1 cellular context compared by ENCODE assay signal in the genomic region with DNA sequence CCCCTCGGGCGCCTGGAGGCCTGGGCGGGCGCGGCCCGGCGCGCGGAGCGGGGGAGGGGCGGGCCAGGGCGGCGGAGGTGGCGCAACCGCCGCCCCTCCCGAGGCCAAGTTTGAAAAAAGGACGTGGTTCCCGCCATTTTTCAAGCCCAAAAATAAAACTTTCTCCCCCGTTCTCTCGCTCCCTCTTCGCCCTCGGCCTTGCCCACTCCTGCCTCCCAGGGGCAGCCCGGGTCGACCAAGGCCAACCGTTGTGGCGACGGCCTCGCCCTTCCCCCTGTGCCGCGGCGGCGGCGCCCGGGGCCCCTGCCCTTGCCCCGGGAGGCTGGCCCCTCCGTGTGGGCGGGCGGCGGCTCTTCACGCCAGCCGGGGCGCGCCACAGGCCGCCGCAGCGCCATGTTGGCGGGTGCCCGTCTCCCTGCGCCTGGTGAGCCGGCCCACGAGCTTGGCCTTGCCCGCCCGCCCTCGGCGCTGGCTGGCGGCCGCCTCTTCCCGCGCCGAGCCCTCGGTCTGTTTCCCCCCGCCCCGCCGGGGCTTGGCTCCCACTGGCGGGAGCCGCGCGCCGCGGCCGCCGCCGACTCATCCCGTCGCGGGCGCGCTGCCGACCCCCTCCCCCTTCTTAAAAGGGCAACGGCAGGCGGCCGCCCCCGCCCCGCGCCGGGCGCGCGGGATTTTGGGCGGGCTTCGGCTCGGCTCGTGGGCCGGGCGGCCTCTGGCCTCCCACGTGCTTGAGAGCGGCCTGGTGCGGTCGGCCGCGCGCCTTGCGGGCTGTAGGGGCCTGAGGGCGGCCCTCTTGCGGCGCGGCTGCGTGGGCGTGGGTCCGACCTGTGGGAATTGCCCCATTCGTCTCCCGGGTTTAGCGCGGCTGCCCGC.
TF ChIP-seq lines count a peak whose summit lies in the region.

No MANE protein-coding gene starts in this region.

TF ChIP-seq in HepG2, 621 proteins besides CTCF, POLR2A, EP300 and RAD21 (continued from another document and continues in another):
- TF ChIP-seq, protein P1, sequence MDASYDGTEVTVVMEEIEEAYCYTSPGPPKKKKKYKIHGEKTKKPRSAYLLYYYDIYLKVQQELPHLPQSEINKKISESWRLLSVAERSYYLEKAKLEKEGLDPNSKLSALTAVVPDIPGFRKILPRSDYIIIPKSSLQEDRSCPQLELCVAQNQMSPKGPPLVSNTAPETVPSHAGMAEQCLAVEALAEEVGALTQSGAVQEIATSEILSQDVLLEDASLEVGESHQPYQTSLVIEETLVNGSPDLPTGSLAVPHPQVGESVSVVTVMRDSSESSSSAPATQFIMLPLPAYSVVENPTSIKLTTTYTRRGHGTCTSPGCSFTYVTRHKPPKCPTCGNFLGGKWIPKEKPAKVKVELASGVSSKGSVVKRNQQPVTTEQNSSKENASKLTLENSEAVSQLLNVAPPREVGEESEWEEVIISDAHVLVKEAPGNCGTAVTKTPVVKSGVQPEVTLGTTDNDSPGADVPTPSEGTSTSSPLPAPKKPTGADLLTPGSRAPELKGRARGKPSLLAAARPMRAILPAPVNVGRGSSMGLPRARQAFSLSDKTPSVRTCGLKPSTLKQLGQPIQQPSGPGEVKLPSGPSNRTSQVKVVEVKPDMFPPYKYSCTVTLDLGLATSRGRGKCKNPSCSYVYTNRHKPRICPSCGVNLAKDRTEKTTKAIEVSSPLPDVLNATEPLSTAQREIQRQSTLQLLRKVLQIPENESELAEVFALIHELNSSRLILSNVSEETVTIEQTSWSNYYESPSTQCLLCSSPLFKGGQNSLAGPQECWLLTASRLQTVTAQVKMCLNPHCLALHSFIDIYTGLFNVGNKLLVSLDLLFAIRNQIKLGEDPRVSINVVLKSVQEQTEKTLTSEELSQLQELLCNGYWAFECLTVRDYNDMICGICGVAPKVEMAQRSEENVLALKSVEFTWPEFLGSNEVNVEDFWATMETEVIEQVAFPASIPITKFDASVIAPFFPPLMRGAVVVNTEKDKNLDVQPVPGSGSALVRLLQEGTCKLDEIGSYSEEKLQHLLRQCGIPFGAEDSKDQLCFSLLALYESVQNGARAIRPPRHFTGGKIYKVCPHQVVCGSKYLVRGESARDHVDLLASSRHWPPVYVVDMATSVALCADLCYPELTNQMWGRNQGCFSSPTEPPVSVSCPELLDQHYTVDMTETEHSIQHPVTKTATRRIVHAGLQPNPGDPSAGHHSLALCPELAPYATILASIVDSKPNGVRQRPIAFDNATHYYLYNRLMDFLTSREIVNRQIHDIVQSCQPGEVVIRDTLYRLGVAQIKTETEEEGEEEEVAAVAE (CRISPR knock-in tag; IDR thresholded peaks at IDR 0.05; ENCODE audit: borderline replicate concordance) = no peak
- no peak for TF ChIP-seq SALL1 (CRISPR knock-in tag; IDR thresholded peaks at IDR 0.05)
- TF ChIP-seq, protein P2, sequence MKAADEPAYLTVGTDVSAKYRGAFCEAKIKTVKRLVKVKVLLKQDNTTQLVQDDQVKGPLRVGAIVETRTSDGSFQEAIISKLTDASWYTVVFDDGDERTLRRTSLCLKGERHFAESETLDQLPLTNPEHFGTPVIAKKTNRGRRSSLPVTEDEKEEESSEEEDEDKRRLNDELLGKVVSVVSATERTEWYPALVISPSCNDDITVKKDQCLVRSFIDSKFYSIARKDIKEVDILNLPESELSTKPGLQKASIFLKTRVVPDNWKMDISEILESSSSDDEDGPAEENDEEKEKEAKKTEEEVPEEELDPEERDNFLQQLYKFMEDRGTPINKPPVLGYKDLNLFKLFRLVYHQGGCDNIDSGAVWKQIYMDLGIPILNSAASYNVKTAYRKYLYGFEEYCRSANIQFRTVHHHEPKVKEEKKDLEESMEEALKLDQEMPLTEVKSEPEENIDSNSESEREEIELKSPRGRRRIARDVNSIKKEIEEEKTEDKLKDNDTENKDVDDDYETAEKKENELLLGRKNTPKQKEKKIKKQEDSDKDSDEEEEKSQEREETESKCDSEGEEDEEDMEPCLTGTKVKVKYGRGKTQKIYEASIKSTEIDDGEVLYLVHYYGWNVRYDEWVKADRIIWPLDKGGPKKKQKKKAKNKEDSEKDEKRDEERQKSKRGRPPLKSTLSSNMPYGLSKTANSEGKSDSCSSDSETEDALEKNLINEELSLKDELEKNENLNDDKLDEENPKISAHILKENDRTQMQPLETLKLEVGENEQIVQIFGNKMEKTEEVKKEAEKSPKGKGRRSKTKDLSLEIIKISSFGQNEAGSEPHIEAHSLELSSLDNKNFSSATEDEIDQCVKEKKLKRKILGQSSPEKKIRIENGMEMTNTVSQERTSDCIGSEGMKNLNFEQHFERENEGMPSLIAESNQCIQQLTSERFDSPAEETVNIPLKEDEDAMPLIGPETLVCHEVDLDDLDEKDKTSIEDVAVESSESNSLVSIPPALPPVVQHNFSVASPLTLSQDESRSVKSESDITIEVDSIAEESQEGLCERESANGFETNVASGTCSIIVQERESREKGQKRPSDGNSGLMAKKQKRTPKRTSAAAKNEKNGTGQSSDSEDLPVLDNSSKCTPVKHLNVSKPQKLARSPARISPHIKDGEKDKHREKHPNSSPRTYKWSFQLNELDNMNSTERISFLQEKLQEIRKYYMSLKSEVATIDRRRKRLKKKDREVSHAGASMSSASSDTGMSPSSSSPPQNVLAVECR (CRISPR knock-in tag; IDR thresholded peaks at IDR 0.05; ENCODE audit: borderline replicate concordance) = peak; percentile 46; the same call in 1 of the 2 replicates
- TF ChIP-seq, protein P3, sequence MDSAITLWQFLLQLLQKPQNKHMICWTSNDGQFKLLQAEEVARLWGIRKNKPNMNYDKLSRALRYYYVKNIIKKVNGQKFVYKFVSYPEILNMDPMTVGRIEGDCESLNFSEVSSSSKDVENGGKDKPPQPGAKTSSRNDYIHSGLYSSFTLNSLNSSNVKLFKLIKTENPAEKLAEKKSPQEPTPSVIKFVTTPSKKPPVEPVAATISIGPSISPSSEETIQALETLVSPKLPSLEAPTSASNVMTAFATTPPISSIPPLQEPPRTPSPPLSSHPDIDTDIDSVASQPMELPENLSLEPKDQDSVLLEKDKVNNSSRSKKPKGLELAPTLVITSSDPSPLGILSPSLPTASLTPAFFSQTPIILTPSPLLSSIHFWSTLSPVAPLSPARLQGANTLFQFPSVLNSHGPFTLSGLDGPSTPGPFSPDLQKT (CRISPR knock-in tag; IDR thresholded peaks at IDR 0.05; ENCODE audit: borderline replicate concordance) = no peak
- TF ChIP-seq ZNF44 (CRISPR knock-in tag; IDR thresholded peaks at IDR 0.05) = no peak
- peak; percentile 13; the same call in 1 of the 2 replicates for TF ChIP-seq ZMAT3 (CRISPR knock-in tag; conservative IDR thresholded peaks at IDR 0.05)
- TF ChIP-seq MIER2 (CRISPR knock-in tag; IDR thresholded peaks at IDR 0.05) = no peak
- no peak for TF ChIP-seq ZNF790 (CRISPR knock-in tag; IDR thresholded peaks at IDR 0.05; ENCODE audit: borderline replicate concordance)
- no peak for TF ChIP-seq RFXANK (CRISPR knock-in tag; IDR thresholded peaks at IDR 0.05)
- TF ChIP-seq CEBPB (IDR thresholded peaks at IDR 0.05; ENCODE audit: borderline replicate concordance, low read depth, low read length) = peak; percentile 82; the same call in 1 of the 2 replicates
- TF ChIP-seq, protein P4, sequence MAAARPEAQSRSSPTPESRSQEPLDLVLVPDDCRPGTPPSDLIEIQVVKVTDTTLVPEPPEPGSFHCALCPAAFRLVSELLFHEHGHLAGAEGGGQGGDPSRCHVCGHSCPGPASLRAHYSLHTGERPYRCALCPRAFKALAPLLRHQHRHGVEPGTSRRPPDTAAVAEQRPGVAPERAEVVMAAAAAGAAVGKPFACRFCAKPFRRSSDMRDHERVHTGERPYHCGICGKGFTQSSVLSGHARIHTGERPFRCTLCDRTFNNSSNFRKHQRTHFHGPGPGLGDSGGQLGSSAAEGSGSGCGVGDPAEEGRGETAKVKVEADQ (CRISPR knock-in tag; IDR thresholded peaks at IDR 0.05; ENCODE audit: borderline replicate concordance) = no peak
- TF ChIP-seq ZNF781 (CRISPR knock-in tag; IDR thresholded peaks at IDR 0.05; ENCODE audit: borderline replicate concordance, not compliant biosample characterization) = no peak
- peak; percentile 4 for TF ChIP-seq AGO2 (optimal IDR thresholded peaks at IDR 0.05; ENCODE audit: low read depth, low read length)
- TF ChIP-seq, protein P5, sequence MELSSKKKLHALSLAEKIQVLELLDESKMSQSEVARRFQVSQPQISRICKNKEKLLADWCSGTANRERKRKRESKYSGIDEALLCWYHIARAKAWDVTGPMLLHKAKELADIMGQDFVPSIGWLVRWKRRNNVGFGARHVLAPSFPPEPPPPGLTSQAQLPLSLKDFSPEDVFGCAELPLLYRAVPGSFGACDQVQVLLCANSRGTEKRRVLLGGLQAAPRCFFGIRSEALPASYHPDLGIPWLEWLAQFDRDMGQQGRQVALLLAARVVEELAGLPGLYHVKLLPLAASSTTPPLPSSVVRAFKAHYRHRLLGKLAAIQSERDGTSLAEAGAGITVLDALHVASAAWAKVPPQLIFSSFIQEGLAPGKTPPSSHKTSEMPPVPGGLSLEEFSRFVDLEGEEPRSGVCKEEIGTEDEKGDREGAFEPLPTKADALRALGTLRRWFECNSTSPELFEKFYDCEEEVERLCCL (CRISPR knock-in tag; IDR thresholded peaks at IDR 0.05; ENCODE audit: borderline replicate concordance) = no peak
- no peak for TF ChIP-seq SNRNP70 (IDR thresholded peaks at IDR 0.05; ENCODE audit: low read depth, low read length)
- TF ChIP-seq MXD4 (CRISPR knock-in tag; IDR thresholded peaks at IDR 0.05) = no peak
- TF ChIP-seq SAFB2 (CRISPR knock-in tag; IDR thresholded peaks at IDR 0.05; ENCODE audit: borderline replicate concordance, low read depth) = no peak
- TF ChIP-seq, protein P6, sequence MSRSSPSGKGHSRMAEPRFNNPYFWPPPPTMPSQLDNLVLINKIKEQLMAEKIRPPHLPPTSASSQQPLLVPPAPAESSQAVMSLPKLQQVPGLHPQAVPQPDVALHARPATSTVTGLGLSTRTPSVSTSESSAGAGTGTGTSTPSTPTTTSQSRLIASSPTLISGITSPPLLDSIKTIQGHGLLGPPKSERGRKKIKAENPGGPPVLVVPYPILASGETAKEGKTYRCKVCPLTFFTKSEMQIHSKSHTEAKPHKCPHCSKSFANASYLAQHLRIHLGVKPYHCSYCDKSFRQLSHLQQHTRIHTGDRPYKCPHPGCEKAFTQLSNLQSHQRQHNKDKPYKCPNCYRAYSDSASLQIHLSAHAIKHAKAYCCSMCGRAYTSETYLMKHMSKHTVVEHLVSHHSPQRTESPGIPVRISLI (CRISPR knock-in tag; IDR thresholded peaks at IDR 0.05; ENCODE audit: borderline replicate concordance) = no peak
- TF ChIP-seq ZNF619 (CRISPR knock-in tag; IDR thresholded peaks at IDR 0.05) = no peak
- no peak for TF ChIP-seq KAT8 (CRISPR knock-in tag; IDR thresholded peaks at IDR 0.05)
- no peak for TF ChIP-seq IKZF1 (IDR thresholded peaks at IDR 0.05)
- no peak for TF ChIP-seq MBD4 (IDR thresholded peaks at IDR 0.05; ENCODE audit: borderline replicate concordance, low read length)
- TF ChIP-seq, protein P7, sequence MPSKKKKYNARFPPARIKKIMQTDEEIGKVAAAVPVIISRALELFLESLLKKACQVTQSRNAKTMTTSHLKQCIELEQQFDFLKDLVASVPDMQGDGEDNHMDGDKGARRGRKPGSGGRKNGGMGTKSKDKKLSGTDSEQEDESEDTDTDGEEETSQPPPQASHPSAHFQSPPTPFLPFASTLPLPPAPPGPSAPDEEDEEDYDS (CRISPR knock-in tag; IDR thresholded peaks at IDR 0.05) = no peak
- TF ChIP-seq SRSF1 (optimal IDR thresholded peaks at IDR 0.05; ENCODE audit: low read depth, low read length) = no peak
- TF ChIP-seq, protein P8, sequence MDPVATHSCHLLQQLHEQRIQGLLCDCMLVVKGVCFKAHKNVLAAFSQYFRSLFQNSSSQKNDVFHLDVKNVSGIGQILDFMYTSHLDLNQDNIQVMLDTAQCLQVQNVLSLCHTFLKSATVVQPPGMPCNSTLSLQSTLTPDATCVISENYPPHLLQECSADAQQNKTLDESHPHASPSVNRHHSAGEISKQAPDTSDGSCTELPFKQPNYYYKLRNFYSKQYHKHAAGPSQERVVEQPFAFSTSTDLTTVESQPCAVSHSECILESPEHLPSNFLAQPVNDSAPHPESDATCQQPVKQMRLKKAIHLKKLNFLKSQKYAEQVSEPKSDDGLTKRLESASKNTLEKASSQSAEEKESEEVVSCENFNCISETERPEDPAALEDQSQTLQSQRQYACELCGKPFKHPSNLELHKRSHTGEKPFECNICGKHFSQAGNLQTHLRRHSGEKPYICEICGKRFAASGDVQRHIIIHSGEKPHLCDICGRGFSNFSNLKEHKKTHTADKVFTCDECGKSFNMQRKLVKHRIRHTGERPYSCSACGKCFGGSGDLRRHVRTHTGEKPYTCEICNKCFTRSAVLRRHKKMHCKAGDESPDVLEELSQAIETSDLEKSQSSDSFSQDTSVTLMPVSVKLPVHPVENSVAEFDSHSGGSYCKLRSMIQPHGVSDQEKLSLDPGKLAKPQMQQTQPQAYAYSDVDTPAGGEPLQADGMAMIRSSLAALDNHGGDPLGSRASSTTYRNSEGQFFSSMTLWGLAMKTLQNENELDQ (CRISPR knock-in tag; IDR thresholded peaks at IDR 0.05; ENCODE audit: borderline replicate concordance) = no peak
- no peak for TF ChIP-seq ATM (IDR thresholded peaks at IDR 0.05; ENCODE audit: borderline replicate concordance)
- no peak for TF ChIP-seq LCORL (IDR thresholded peaks at IDR 0.05)
- TF ChIP-seq LCORL (CRISPR knock-in tag; IDR thresholded peaks at IDR 0.05) = no peak
- no peak for TF ChIP-seq KLF13 (CRISPR knock-in tag; IDR thresholded peaks at IDR 0.05)
- no peak for TF ChIP-seq MTA1 (CRISPR knock-in tag; IDR thresholded peaks at IDR 0.05; ENCODE audit: borderline replicate concordance)
- no peak for TF ChIP-seq PRPF4 (IDR thresholded peaks at IDR 0.05; ENCODE audit: low read depth, low read length, poor library complexity, severe bottlenecking)
- TF ChIP-seq ZNF850 (CRISPR knock-in tag; conservative IDR thresholded peaks at IDR 0.05) = 0 out of 2 replicates have a peak, but pooled peaks have one; percentile 22
- TF ChIP-seq, protein P9, sequence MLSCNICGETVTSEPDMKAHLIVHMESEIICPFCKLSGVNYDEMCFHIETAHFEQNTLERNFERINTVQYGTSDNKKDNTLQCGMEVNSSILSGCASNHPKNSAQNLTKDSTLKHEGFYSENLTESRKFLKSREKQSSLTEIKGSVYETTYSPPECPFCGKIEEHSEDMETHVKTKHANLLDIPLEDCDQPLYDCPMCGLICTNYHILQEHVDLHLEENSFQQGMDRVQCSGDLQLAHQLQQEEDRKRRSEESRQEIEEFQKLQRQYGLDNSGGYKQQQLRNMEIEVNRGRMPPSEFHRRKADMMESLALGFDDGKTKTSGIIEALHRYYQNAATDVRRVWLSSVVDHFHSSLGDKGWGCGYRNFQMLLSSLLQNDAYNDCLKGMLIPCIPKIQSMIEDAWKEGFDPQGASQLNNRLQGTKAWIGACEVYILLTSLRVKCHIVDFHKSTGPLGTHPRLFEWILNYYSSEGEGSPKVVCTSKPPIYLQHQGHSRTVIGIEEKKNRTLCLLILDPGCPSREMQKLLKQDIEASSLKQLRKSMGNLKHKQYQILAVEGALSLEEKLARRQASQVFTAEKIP (CRISPR knock-in tag; IDR thresholded peaks at IDR 0.05; ENCODE audit: borderline replicate concordance) = no peak
- TF ChIP-seq, protein P10, sequence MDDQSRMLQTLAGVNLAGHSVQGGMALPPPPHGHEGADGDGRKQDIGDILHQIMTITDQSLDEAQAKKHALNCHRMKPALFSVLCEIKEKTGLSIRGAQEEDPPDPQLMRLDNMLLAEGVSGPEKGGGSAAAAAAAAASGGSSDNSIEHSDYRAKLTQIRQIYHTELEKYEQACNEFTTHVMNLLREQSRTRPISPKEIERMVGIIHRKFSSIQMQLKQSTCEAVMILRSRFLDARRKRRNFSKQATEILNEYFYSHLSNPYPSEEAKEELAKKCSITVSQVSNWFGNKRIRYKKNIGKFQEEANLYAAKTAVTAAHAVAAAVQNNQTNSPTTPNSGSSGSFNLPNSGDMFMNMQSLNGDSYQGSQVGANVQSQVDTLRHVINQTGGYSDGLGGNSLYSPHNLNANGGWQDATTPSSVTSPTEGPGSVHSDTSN (CRISPR knock-in tag; IDR thresholded peaks at IDR 0.05; ENCODE audit: borderline replicate concordance) = no peak
- TF ChIP-seq SMARCC2 (IDR thresholded peaks at IDR 0.05) = no peak
- TF ChIP-seq ZFYVE20 (CRISPR knock-in tag; IDR thresholded peaks at IDR 0.05; ENCODE audit: borderline replicate concordance, low read depth) = 0 out of 2 replicates have a peak, but pooled peaks have one; percentile 88
